8 cellular contexts compared by ENCODE assay signal in the genomic region with DNA sequence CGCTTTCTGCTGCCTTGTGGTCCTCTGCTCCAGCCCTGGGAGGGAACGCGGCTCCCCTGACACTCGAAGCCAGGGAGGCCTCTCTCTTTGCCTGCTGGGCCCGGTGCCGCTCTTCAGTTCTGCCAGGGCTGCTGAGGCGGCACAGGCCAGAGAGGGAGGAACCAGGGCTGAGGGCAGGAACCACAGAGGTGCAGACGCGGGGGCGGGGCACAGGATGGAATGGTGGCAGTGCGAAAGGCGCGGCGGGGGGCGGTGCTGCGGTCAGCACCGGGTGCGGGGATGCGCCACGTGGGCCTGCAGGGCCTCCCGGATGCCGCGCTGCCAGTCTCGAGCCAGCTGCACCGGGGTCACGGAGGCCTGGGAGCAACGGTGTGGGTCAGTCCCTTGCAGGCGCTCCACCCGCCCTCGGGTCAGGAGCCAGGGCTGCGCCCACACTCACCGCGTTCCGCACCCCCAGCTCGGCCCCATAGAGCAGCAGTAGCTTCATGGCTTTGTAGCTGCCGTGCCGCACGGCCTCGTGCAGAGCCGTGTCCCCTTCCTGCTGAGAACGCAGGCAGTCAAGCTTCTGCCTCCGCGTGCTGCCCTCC. TPM values are rescaled to one million over a fixed set of nuclear protein-coding genes. Genes with fewer than 3 reads are reported as not detected.
DNase-seq lines count a peak whose midpoint lies in the region; ATAC-seq and TF ChIP-seq lines count a peak whose summit lies in the region.

No MANE protein-coding gene starts in this region.

- 36 to 37% (median 36%) methylated on average over 42 to 43 of the region's 43 CpGs for WGBS in psoas muscle, 3 donors
- WGBS in mesenchymal stem cell, result 96% methylated on average over 43 of the region's 43 CpGs

- no peak overlapping the region for H3K4ac ChIP-seq in mesenchymal stem cell (ENCODE audit: low read depth in 1 of 2, low read length in 2 of 2)

- H3K79me1 ChIP-seq in mesenchymal stem cell (replicated peaks; ENCODE audit: low read length, poor library complexity, severe bottlenecking), result no peaks in the 10 kb centered on the region

- H3K4me2 ChIP-seq in mesenchymal stem cell (ENCODE audit: low read length, poor library complexity, severe bottlenecking), result no peak overlapping the region

- BruUV-seq in Calu3 (replicated peaks; lab: Mats Ljungman, UMichigan), result no TSS peak

- no peak overlapping the region for H3K23ac ChIP-seq in mesenchymal stem cell (ENCODE audit: low read length in 2 of 2)

- no peak overlapping the region for H2BK12ac ChIP-seq in mesenchymal stem cell (ENCODE audit: low read length in 2 of 2)

- H3K4me3 Mint-ChIP-seq in activated naive CD4-positive, alpha-beta T cell treated with anti-CD3 and anti-CD28 coated beads, Interleukin-2, amount 50 U/mL, for 24 hours, result peak overlapping the region; percentile 44
- no peak overlapping the region for H3K4me3 Mint-ChIP-seq in Calu3 (ENCODE audit: low read depth, unreplicated experiment)

- H4K8ac ChIP-seq in mesenchymal stem cell (ENCODE audit: low read length), result no peak overlapping the region

- H3K9me3 ChIP-seq in RWPE2 (ENCODE audit: severe bottlenecking) (no peaks in the 10 kb centered on the region), psoas muscle (no peaks in the 10 kb centered on the region), mesenchymal stem cell (ENCODE audit: control insufficient read depth, low read length) (no peaks in the 10 kb centered on the region)

- H3K27ac Mint-ChIP-seq in activated naive CD4-positive, alpha-beta T cell treated with anti-CD3 and anti-CD28 coated beads, Interleukin-2, amount 50 U/mL, for 24 hours, result peak overlapping the region; percentile 23
- no peak overlapping the region for H3K27ac Mint-ChIP-seq in Calu3 (ENCODE audit: unreplicated experiment)

- H2BK5ac ChIP-seq in mesenchymal stem cell (ENCODE audit: low read depth, low read length, poor library complexity, severe bottlenecking), result no peak overlapping the region

- no peak overlapping the region for H2BK120ac ChIP-seq in mesenchymal stem cell (ENCODE audit: low read depth, low read length)

- no peak for TF ChIP-seq CTCF in RWPE2 (IDR thresholded peaks at IDR 0.05; ENCODE audit: poor library complexity, severe bottlenecking)
- TF ChIP-seq CTCF in psoas muscle (IDR thresholded peaks at IDR 0.05), result no peak
- no peak for TF ChIP-seq CTCF in Calu3 (IDR thresholded peaks at IDR 0.05; ENCODE audit: unreplicated experiment)

- no peak overlapping the region for H4K91ac ChIP-seq in mesenchymal stem cell (ENCODE audit: low read length)

- no peak overlapping the region for H2AFZ ChIP-seq in mesenchymal stem cell (ENCODE audit: low read depth, low read length)

- H3K36me3 ChIP-seq in RWPE2 (ENCODE audit: low read depth), result no peaks in the 10 kb centered on the region
- peaks cover 0 to 50% of the 10 kb centered on the region in 2 donors for H3K36me3 ChIP-seq in psoas muscle (ENCODE audit: insufficient read depth in 1 of 2, low read depth in 1 of 2)
- H3K36me3 ChIP-seq in mesenchymal stem cell (ENCODE audit: control insufficient read depth in 1 of 2, insufficient read depth in 2 of 2, low read depth in 1 of 2, low read length in 2 of 2), result peaks cover 19 to 39% of the 10 kb centered on the region in 2 experiments

- H3K4me1 Mint-ChIP-seq in activated naive CD4-positive, alpha-beta T cell treated with anti-CD3 and anti-CD28 coated beads, Interleukin-2, amount 50 U/mL, for 24 hours, result peaks cover 8% of the 10 kb centered on the region
- no peaks in the 10 kb centered on the region for H3K4me1 Mint-ChIP-seq in Calu3 (ENCODE audit: low read depth, unreplicated experiment)

- intact Hi-C loops in psoas muscle (cut with DNase I) (no loop called here), Calu3 (cut with micrococcal nuclease; ENCODE audit: unreplicated experiment) (no loop called here)

- H3K27ac ChIP-seq in RWPE2 (ENCODE audit: poor library complexity, severe bottlenecking) (no peak overlapping the region), psoas muscle (peak overlapping the region; percentile 97), mesenchymal stem cell (ENCODE audit: low read length, poor library complexity, severe bottlenecking) (no peak overlapping the region)

- H3K18ac ChIP-seq in mesenchymal stem cell (ENCODE audit: low read depth in 1 of 2, low read length in 2 of 2), result no peak overlapping the region

- H3K36me3 Mint-ChIP-seq in activated naive CD4-positive, alpha-beta T cell treated with anti-CD3 and anti-CD28 coated beads, Interleukin-2, amount 50 U/mL, for 24 hours, result no peaks in the 10 kb centered on the region
- H3K36me3 Mint-ChIP-seq in Calu3 (ENCODE audit: insufficient read depth, unreplicated experiment), result peaks cover 22% of the 10 kb centered on the region

- CTCF ChIA-PET in Calu3 (lab: Charles Lee), result no interaction called here

- H3K9ac ChIP-seq in mesenchymal stem cell (ENCODE audit: low read length), result no peak overlapping the region

- no peak overlapping the region for H3K4me3 ChIP-seq in RWPE2 (ENCODE audit: severe bottlenecking)
- peak overlapping the region; percentile 71 for H3K4me3 ChIP-seq in psoas muscle
- H3K4me3 ChIP-seq in mesenchymal stem cell (ENCODE audit: insufficient read depth in 1 of 2, low read depth in 1 of 2, low read length in 2 of 2), result no peak overlapping the region

- DNase-seq in RWPE2 (ENCODE audit: low spot score), result no peak
- DNase-seq in psoas muscle, result peak; percentile 57 to 75
- DNase-seq in Calu3, result no peak
- DNase-seq in hepatic stellate cell (ENCODE audit: low spot score), result no peak
- no peak for DNase-seq in mesenchymal stem cell
- no peak for DNase-seq in GM19240 (ENCODE audit: insufficient read length, low spot score)

- H3K9me3 Mint-ChIP-seq in activated naive CD4-positive, alpha-beta T cell treated with anti-CD3 and anti-CD28 coated beads, Interleukin-2, amount 50 U/mL, for 24 hours, result no peaks in the 10 kb centered on the region
- H3K9me3 Mint-ChIP-seq in Calu3 (ENCODE audit: low read depth, unreplicated experiment), result no peaks in the 10 kb centered on the region

- ATAC-seq in GM21528 (IDR thresholded peaks at IDR 0.05; ENCODE audit: low FRiP score, unreplicated experiment), result peak; percentile 61
- ATAC-seq in RWPE2 (ENCODE audit: low read depth), result peak; percentile 33; the same call in 2 of the 3 replicates
- ATAC-seq in psoas muscle, result no peak

- no peak overlapping the region for H2BK15ac ChIP-seq in mesenchymal stem cell (ENCODE audit: low read depth, poor library complexity, severe bottlenecking)

- no peak overlapping the region for H2AK5ac ChIP-seq in mesenchymal stem cell (ENCODE audit: low read length, severe bottlenecking)

- H3K27me3 ChIP-seq in RWPE2 (ENCODE audit: insufficient read depth, poor library complexity, severe bottlenecking) (no peaks in the 10 kb centered on the region), psoas muscle (ENCODE audit: insufficient read depth in 3 of 3, low read length in 2 of 3) (no peaks in the 10 kb centered on the region), mesenchymal stem cell (ENCODE audit: control insufficient read depth in 1 of 2, insufficient read depth in 1 of 2, low read length in 2 of 2) (no peaks in the 10 kb centered on the region)

- no peaks in the 10 kb centered on the region for H3K27me3 Mint-ChIP-seq in activated naive CD4-positive, alpha-beta T cell treated with anti-CD3 and anti-CD28 coated beads, Interleukin-2, amount 50 U/mL, for 24 hours
- no peaks in the 10 kb centered on the region for H3K27me3 Mint-ChIP-seq in Calu3 (ENCODE audit: unreplicated experiment)

- H3K4me1 ChIP-seq in RWPE2 (ENCODE audit: insufficient read depth, poor library complexity, severe bottlenecking), result no peaks in the 10 kb centered on the region
- H3K4me1 ChIP-seq in psoas muscle, result peaks cover 29% of the 10 kb centered on the region
- H3K4me1 ChIP-seq in mesenchymal stem cell (ENCODE audit: control insufficient read depth, insufficient read depth, low read depth, low read length), result no peaks in the 10 kb centered on the region

- H3K14ac ChIP-seq in mesenchymal stem cell (ENCODE audit: low read length in 2 of 2), result no peak overlapping the region

RNA-seq across cellular contexts. Expression of a gene that starts 4.4 kb away (rescaled TPM):
- total RNA-seq in psoas muscle, result 1,000 to 10,000 TPM in 2 of 4 donors, 100 to 1,000 TPM in 2; 788 to 1,374 (median 978) TPM
- 100 to 1,000 TPM; 256 to 608 (median 529) TPM for polyA plus RNA-seq in psoas muscle
- 6.5 and 7.5 TPM in 2 replicates for total RNA-seq in Calu3 (2022)
- polyA plus RNA-seq in mesenchymal stem cell (2013, experiment 1 of 2), result 0.81 TPM
- 0.89 TPM for polyA plus RNA-seq in mesenchymal stem cell (2013, experiment 2 of 2)

RNA-seq across cellular contexts. Expression of a gene that starts 18.4 kb away (rescaled TPM):
- 100 to 1,000 TPM in 1 of 4 donors, 10 to 100 TPM in 3; 53.3 to 101 (median 78.7) TPM for total RNA-seq in psoas muscle
- polyA plus RNA-seq in psoas muscle, result 10 to 100 TPM; 19.2 to 34.0 (median 26.2) TPM
- 12.2 and 14.1 TPM in 2 replicates for total RNA-seq in Calu3 (2022)
- polyA plus RNA-seq in mesenchymal stem cell (2013, experiment 1 of 2), result 11.8 TPM
- 10.8 TPM for polyA plus RNA-seq in mesenchymal stem cell (2013, experiment 2 of 2)

RNA-seq across cellular contexts. Expression of a gene that starts 23.3 kb away (rescaled TPM):
- total RNA-seq in psoas muscle, result 10 to 100 TPM in 3 of 4 donors, 1 to 10 TPM in 1; 7.2 to 12.6 (median 10.9) TPM
- 1 to 10 TPM; 4.2 to 7.7 (median 6.4) TPM for polyA plus RNA-seq in psoas muscle
- 22.5 and 25.1 TPM in 2 replicates for total RNA-seq in Calu3 (2022)
- polyA plus RNA-seq in mesenchymal stem cell (2013, experiment 1 of 2), result 3.8 TPM
- polyA plus RNA-seq in mesenchymal stem cell (2013, experiment 2 of 2), result 3.8 TPM

RNA-seq across cellular contexts. Expression of a gene that starts 30.5 kb away (rescaled TPM):
- 10 to 100 TPM in 3 of 4 donors, 1 to 10 TPM in 1; 9.5 to 10.8 (median 10.2) TPM for total RNA-seq in psoas muscle
- polyA plus RNA-seq in psoas muscle, result 1 to 10 TPM; 4.1 to 8.3 (median 6.0) TPM
- total RNA-seq in Calu3 (2022), result 23.8 and 25.3 TPM in 2 replicates
- polyA plus RNA-seq in mesenchymal stem cell (2013, experiment 1 of 2), result 20.2 TPM
- polyA plus RNA-seq in mesenchymal stem cell (2013, experiment 2 of 2), result 20.7 TPM

Comparison
In these comparisons a context has a peak if more than half of its experiments do, and no peak if none do; other contexts are left out.
1. ATAC-seq: peak in GM21528 (single experiment) and RWPE2 (single experiment); none in psoas muscle (0 of 4).
2. DNase-seq: peak in psoas muscle (2 of 2); none in RWPE2 (single experiment), Calu3 (single experiment), hepatic stellate cell (single experiment), mesenchymal stem cell (single experiment) and GM19240 (single experiment).
3. RNA of a gene that starts 4.4 kb away (total RNA-seq): 788 to 1,374 TPM in psoas muscle; 6.5 to 7.5 TPM in Calu3; every median in the first group is over 10 times any median in the second.